Comparison of ENCODE assay signal across 11 cellular contexts in genomic region chr1:236159704-236160539, GRCh38. TPM values are rescaled to one million over a fixed set of nuclear protein-coding genes. Genes with fewer than 3 reads are reported as not detected.
DNase-seq lines count a peak whose midpoint lies in the region; ATAC-seq, FAIRE-seq and TF ChIP-seq lines count a peak whose summit lies in the region.
"Had no signal": no experiment of that assay in that cellular context is flagged by ENCODE, and none has a peak within 500 bp of the region (broad histone marks: within the 10 kb centered on the region; RNA-seq: fewer than 3 reads in every experiment).

No MANE protein-coding gene starts in this region.

- H3K4me3 ChIP-seq in spleen (peak overlapping the region in 1 of 8 donors; percentile 17), mammary epithelial cell (replicated peaks in 1 of 3; ENCODE audit: insufficient read depth in 1 of 3, low read depth in 2 of 3, low read length in 3 of 3) (no peak overlapping the region)
- H3K4me3 ChIP-seq: left ventricle myocardium inferior had no signal

- ATAC-seq in GM18907 (IDR thresholded peaks at IDR 0.05; ENCODE audit: unreplicated experiment) (peak; percentile 53), HG02610 (IDR thresholded peaks at IDR 0.05; ENCODE audit: unreplicated experiment) (peak; percentile 65)

- H3K27me3 ChIP-seq in spleen (replicated peaks in 1 of 7) (no peaks in the 10 kb centered on the region), mammary epithelial cell (ENCODE audit: insufficient read depth, low read length) (no peaks in the 10 kb centered on the region)

- peak; percentile 25 for DNase-seq in MV-4-11 (lab: John Stamatoyannopoulos, UW)
- DNase-seq in spleen = peak; percentile 70
- DNase-seq in NCI-H2227 (lab: John Stamatoyannopoulos, UW; ENCODE audit: unreplicated experiment) = no peak
- no peak for DNase-seq in mammary epithelial cell
- DNase-seq in frontal cortex (ENCODE audit: low spot score in 2 of 2) = no peak
- no peak for DNase-seq in NCI-H524 treated with DMSO at 0.1 percent for 48 hours (lab: John Stamatoyannopoulos, UW)
- DNase-seq: left ventricle myocardium inferior, SK-N-SH had no signal

- TF ChIP-seq CTCF in spleen (IDR thresholded peaks at IDR 0.05 in 8 of 11, conservative IDR thresholded peaks at IDR 0.05 in 3 of 11) (no peak), mammary epithelial cell (conservative IDR thresholded peaks at IDR 0.05 in 1 of 2, IDR thresholded peaks at IDR 0.05 in 1 of 2; ENCODE audit: extremely low read depth in 1 of 2, insufficient read depth in 1 of 2, low read depth in 1 of 2, low read length in 2 of 2) (no peak)

- no peak overlapping the region for H2AFZ ChIP-seq in mammary epithelial cell (ENCODE audit: low read depth, low read length)

- TF ChIP-seq POLR2A in spleen (IDR thresholded peaks at IDR 0.05) = no peak

- no peak overlapping the region for H3K4me2 ChIP-seq in mammary epithelial cell (ENCODE audit: insufficient read depth, low read depth, low read length)
- H3K4me2 ChIP-seq: SK-N-SH had no signal

- H3K4me1 ChIP-seq in spleen = peaks cover 0 to 61% (median 32%) of the 10 kb centered on the region in 6 donors
- no peaks in the 10 kb centered on the region for H3K4me1 ChIP-seq in mammary epithelial cell (ENCODE audit: insufficient read depth, low read length)

- no peak for FAIRE-seq in frontal cortex (lab: Jason Lieb, UNC)
- FAIRE-seq: bronchial epithelial cell had no signal

- H3K27ac ChIP-seq in spleen (peak overlapping the region in 6 of 8 donors; percentile 29 to 65 (median 56)), mammary epithelial cell (ENCODE audit: insufficient read depth, low read depth, low read length) (no peak overlapping the region)
- H3K27ac ChIP-seq: left ventricle myocardium inferior had no signal

- no peak overlapping the region for H3K9ac ChIP-seq in mammary epithelial cell (ENCODE audit: insufficient read depth, low read length)
- H3K9ac ChIP-seq: SK-N-SH had no signal

- in situ Hi-C loops in mammary epithelial cell (cut with MboI; ENCODE audit: low sequenced_read_pairs in 2 of 2) = no loop called here

- no peaks in the 10 kb centered on the region for H3K36me3 ChIP-seq in spleen
- H3K36me3 ChIP-seq in mammary epithelial cell (ENCODE audit: insufficient read depth, low read length) = no peaks in the 10 kb centered on the region
- H3K36me3 ChIP-seq: left ventricle myocardium inferior had no signal

- no TSS peak for BruUV-seq in mammary epithelial cell (replicated peaks; lab: Mats Ljungman, UMichigan)

- no peaks in the 10 kb centered on the region for H4K20me1 ChIP-seq in mammary epithelial cell (ENCODE audit: insufficient read depth, low read length)

- no peaks in the 10 kb centered on the region for H3K79me2 ChIP-seq in mammary epithelial cell (ENCODE audit: insufficient read depth, low read length)

- intact Hi-C loops in spleen (cut with DNase I; ENCODE audit: low total_unique reads) (no loop called here), mammary epithelial cell (cut with micrococcal nuclease) (no loop called here)

- CTCF ChIA-PET in mammary epithelial cell (lab: Charles Lee; ENCODE audit: low non-redundant PET) = no interaction called here

- 59 to 68% (median 60%) methylated on average over 19 of the region's 19 CpGs for WGBS in spleen, 5 donors
- 85% methylated on average over 18 of the region's 19 CpGs for WGBS in mammary epithelial cell (ENCODE audit: low coverage, missing lambda C conversion rate)

- peaks cover 0 to 35% (median 24%) of the 10 kb centered on the region in 8 donors for H3K9me3 ChIP-seq in spleen
- peaks cover 7% of the 10 kb centered on the region for H3K9me3 ChIP-seq in mammary epithelial cell (replicated peaks; ENCODE audit: insufficient read depth, low read length)

- dilution Hi-C loops in mammary epithelial cell (cut with HindIII; ENCODE audit: low sequenced_read_pairs) = no loop called here

RNA-seq across cellular contexts. Expression of gene GPR137B, which starts 17.6 kb away (rescaled TPM):
- total RNA-seq in spleen (10 to 100 TPM; 27.9 to 54.8 (median 41.0) TPM), mammary epithelial cell (10 to 100 TPM; 10.2 to 24.7 TPM), frontal cortex (35.5 TPM)
- polyA plus RNA-seq in spleen (1 to 10 TPM; 5.2 to 9.3 (median 7.2) TPM), mammary epithelial cell (7.0 TPM)
- polyA minus RNA-seq in mammary epithelial cell = 2.0 TPM

Comparison
In these comparisons a context has a peak if more than half of its experiments do, and no peak if none do; other contexts are left out.
1. DNase-seq: peak in MV-4-11 (single experiment) and spleen (single experiment); none in NCI-H2227 (single experiment), mammary epithelial cell (single experiment), frontal cortex (0 of 2) and NCI-H524 treated with DMSO at 0.1 percent for 48 hours (single experiment).